In genomic region chr11:67114275-67114896, GRCh38 we compare ENCODE assay signal across 1 cellular context.
TF ChIP-seq lines count a peak whose summit lies in the region.

No MANE protein-coding gene starts in this region.

TF ChIP-seq in IMR-90, 13 proteins besides CTCF, POLR2A, EP300 and RAD21:
- TF ChIP-seq MAFK (IDR thresholded peaks at IDR 0.05; ENCODE audit: low read depth, low read length) = no peak
